In genomic region chr7:44244282-44244681, GRCh38 we compare ENCODE assay signal across 8 cellular contexts. TPM values are rescaled to one million over a fixed set of nuclear protein-coding genes. Genes with fewer than 3 reads are reported as not detected.
DNase-seq lines count a peak whose midpoint lies in the region; ATAC-seq, FAIRE-seq and TF ChIP-seq lines count a peak whose summit lies in the region.

No MANE protein-coding gene starts in this region.

- H3K4me3 ChIP-seq in AG09309 (ENCODE audit: control insufficient read depth, low read depth, low read length), result no peak overlapping the region
- no peak overlapping the region for H3K4me3 ChIP-seq in WI38 (ENCODE audit: low read depth, low read length)
- H3K4me3 ChIP-seq in upper lobe of left lung, result no peak overlapping the region

- peak; percentile 24 for FAIRE-seq in GM18507 (lab: Jason Lieb, UNC)

- 62% methylated on average over 8 of the region's 8 CpGs; no CpG with 5 or more reads in 1 of the 2 donors for WGBS in upper lobe of left lung, 2 donors

- no peak for TF ChIP-seq POLR2A in upper lobe of left lung (IDR thresholded peaks at IDR 0.05)

- H3K4me1 ChIP-seq in foreskin keratinocyte, result no peaks in the 10 kb centered on the region
- H3K4me1 ChIP-seq in upper lobe of left lung, result peaks cover 0 to 4% (median 0%) of the 10 kb centered on the region in 4 donors

- H3K36me3 ChIP-seq in upper lobe of left lung, result no peaks in the 10 kb centered on the region

- no peaks in the 10 kb centered on the region for H3K9me3 ChIP-seq in upper lobe of left lung

- TF ChIP-seq CTCF in AG09309 (IDR thresholded peaks at IDR 0.05; ENCODE audit: control insufficient read depth, insufficient read depth, low read depth, low read length, missing control alignments), result peak; percentile 60
- TF ChIP-seq CTCF in WI38 (IDR thresholded peaks at IDR 0.05; ENCODE audit: low read depth, low read length), result peak; percentile 57
- TF ChIP-seq CTCF in foreskin keratinocyte (conservative IDR thresholded peaks at IDR 0.05), result peak; percentile 61
- TF ChIP-seq CTCF in upper lobe of left lung (IDR thresholded peaks at IDR 0.05), result peak in 4 of 6 experiments; percentile 12 to 26 (median 22)

- H3K27ac ChIP-seq in foreskin keratinocyte, result no peak overlapping the region
- no peak overlapping the region for H3K27ac ChIP-seq in upper lobe of left lung
- H3K27ac ChIP-seq in caudate nucleus (ENCODE audit: low read depth, low read length), result no peak overlapping the region

- ATAC-seq in foreskin keratinocyte, result no peak
- no peak for ATAC-seq in upper lobe of left lung (ENCODE audit: low FRiP score in 2 of 2)

- H3K27me3 ChIP-seq in foreskin keratinocyte (no peaks in the 10 kb centered on the region), upper lobe of left lung (no peaks in the 10 kb centered on the region)

- no peak for DNase-seq in AG09309 (ENCODE audit: low read depth)
- peak; percentile 39 for DNase-seq in GM18507 (ENCODE audit: extremely low spot score, insufficient read length, low read depth)
- DNase-seq in foreskin keratinocyte, result no peak
- peak in 1 of 2 donors; percentile 59 for DNase-seq in upper lobe of left lung
- DNase-seq in Ammon's horn (ENCODE audit: low spot score), result no peak
- DNase-seq in caudate nucleus (lab: John Stamatoyannopoulos, UW), result no peak
- DNase-seq in SIG-M5 (lab: John Stamatoyannopoulos, UW), result no peak

- no peak for TF ChIP-seq EP300 in upper lobe of left lung (IDR thresholded peaks at IDR 0.05)

RNA-seq across cellular contexts. Expression of gene YKT6, which starts 43.5 kb away (rescaled TPM):
- total RNA-seq in foreskin keratinocyte (103 and 108 TPM in 2 replicates), upper lobe of left lung (10 to 100 TPM; 29.3 to 70.2 (median 53.1) TPM)
- 98.0 and 104 TPM in 2 replicates for polyA plus RNA-seq in foreskin keratinocyte

RNA-seq across cellular contexts. Expression of gene GCK, which starts 55.0 kb away (rescaled TPM):
- total RNA-seq in foreskin keratinocyte (0.53 and 0.58 TPM in 2 replicates), upper lobe of left lung (under 1 TPM in 4 of 6 donors, not detected in 2; 0.17 to 0.49 (median 0.30) TPM)
- polyA plus RNA-seq in foreskin keratinocyte, result 0.49 and 0.76 TPM in 2 replicates
